In the genomic region with DNA sequence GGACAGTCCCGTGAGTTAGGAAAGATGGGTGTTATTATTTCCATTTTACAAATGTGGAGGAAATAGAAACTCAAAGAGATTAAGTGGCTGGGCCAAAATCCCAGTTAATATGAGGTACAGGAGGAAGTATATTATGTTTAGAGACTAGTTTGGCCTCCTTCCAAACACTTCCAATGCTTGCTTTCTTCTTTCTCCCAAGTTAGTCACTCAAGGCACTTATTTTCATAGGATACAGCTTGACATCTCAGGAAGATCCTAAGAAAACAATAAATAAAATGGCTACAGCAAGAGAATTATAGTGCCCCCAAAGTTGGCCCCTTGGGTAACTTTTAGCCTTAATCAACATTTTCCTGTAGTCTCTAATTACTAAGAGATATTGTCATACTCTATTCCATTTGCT, we compare ENCODE assay signal across 1 cellular context.
TF ChIP-seq lines count a peak whose summit lies in the region.

No MANE protein-coding gene starts in this region.

TF ChIP-seq in IMR-90, 13 proteins besides CTCF, POLR2A, EP300 and RAD21 (continued from another document):
- TF ChIP-seq SMC3 (IDR thresholded peaks at IDR 0.05; ENCODE audit: low read depth, low read length) (no peak), RFX5 (IDR thresholded peaks at IDR 0.05; ENCODE audit: low read depth, low read length) (no peak)
TF ChIP-seq in IMR-90: peak in this region for 0.
